In genomic region chr2:50863856-50864255, GRCh38 we compare ENCODE assay signal across 18 cellular contexts.
DNase-seq lines count a peak whose midpoint lies in the region; ATAC-seq and TF ChIP-seq lines count a peak whose summit lies in the region.
"Had no signal": no experiment of that assay in that cellular context is flagged by ENCODE, and none has a peak within 500 bp of the region (broad histone marks: within the 10 kb centered on the region; RNA-seq: fewer than 3 reads in every experiment).

No MANE protein-coding gene starts in this region.

- H3K79me2 ChIP-seq in SU-DHL-6 (ENCODE audit: insufficient read depth, low read length) = no peaks in the 10 kb centered on the region

- peak overlapping the region; percentile 47 for H3K4me2 ChIP-seq in SU-DHL-6 (ENCODE audit: low read depth, low read length, poor library complexity, severe bottlenecking)

- H3F3A ChIP-seq in SU-DHL-6 (ENCODE audit: insufficient read depth) = no peaks in the 10 kb centered on the region

- no peak for TF ChIP-seq CTCF in SU-DHL-6 (IDR thresholded peaks at IDR 0.05; ENCODE audit: insufficient read depth, low read length, poor library complexity, severe bottlenecking)
- TF ChIP-seq CTCF in foreskin fibroblast (IDR thresholded peaks at IDR 0.05; ENCODE audit: low read depth, low read length) = no peak

- in situ Hi-C loops in HAP-1 (cut with MboI; ENCODE audit: low sequenced_read_pairs) = no loop called here

- H3K4me3 ChIP-seq in HAP-1 (no peak overlapping the region), SU-DHL-6 (ENCODE audit: insufficient read depth, low read length, poor library complexity, severe bottlenecking) (no peak overlapping the region), foreskin fibroblast (ENCODE audit: low read depth in 1 of 2, low read length in 2 of 2) (no peak overlapping the region)
- H3K4me3 ChIP-seq: SK-N-MC had no signal

- H3K36me3 ChIP-seq in HAP-1 (replicated peaks) = no peaks in the 10 kb centered on the region
- H3K36me3 ChIP-seq in SU-DHL-6 (ENCODE audit: low read length) = no peaks in the 10 kb centered on the region
- H3K36me3 ChIP-seq: brain microvascular endothelial cell had no signal

- H3K9ac ChIP-seq in SU-DHL-6 (ENCODE audit: low read length) = peak overlapping the region; percentile 27; the same call in 1 of the 2 replicates

- ATAC-seq in GM21717 (IDR thresholded peaks at IDR 0.05; ENCODE audit: unreplicated experiment) = no peak
- ATAC-seq: activated T-cell treated with anti-CD3 and anti-CD28 coated beads, Interleukin-2, amount 50 U/mL, for 4 hours; left cardiac atrium; T-helper 17 cell had no signal

- no peaks in the 10 kb centered on the region for H3K9me3 ChIP-seq in HAP-1
- H3K9me3 ChIP-seq in SU-DHL-6 (ENCODE audit: insufficient read depth, low read length) = no peaks in the 10 kb centered on the region

- H3K4me1 ChIP-seq in HAP-1 = peaks cover 14% of the 10 kb centered on the region

- H3K27me3 ChIP-seq in HAP-1 (ENCODE audit: low read depth) (no peaks in the 10 kb centered on the region), SU-DHL-6 (ENCODE audit: low read length) (no peaks in the 10 kb centered on the region)
- H3K27me3 ChIP-seq: brain microvascular endothelial cell had no signal

- H4K20me1 ChIP-seq in SU-DHL-6 (ENCODE audit: low read depth, low read length) = no peaks in the 10 kb centered on the region

- peak overlapping the region; percentile 43 for H2AFZ ChIP-seq in SU-DHL-6 (ENCODE audit: low read depth, low read length, severe bottlenecking)

- H3K27ac ChIP-seq in SU-DHL-6 (ENCODE audit: low read depth, low read length) = no peak overlapping the region
- H3K27ac ChIP-seq: brain microvascular endothelial cell, epithelial cell of prostate, SK-N-MC, VCaP had no signal

- no peaks in the 10 kb centered on the region for H3K9me2 ChIP-seq in SU-DHL-6 (replicated peaks; ENCODE audit: insufficient read depth, low read length)

- DNase-seq in DMS53 treated with DMSO at 0.1 percent for 48 hours (lab: John Stamatoyannopoulos, UW; ENCODE audit: unreplicated experiment) (peak; percentile 17), HAP-1 (ENCODE audit: low spot score in 2 of 2) (peak; percentile 17 to 56), NCI-H345 (lab: John Stamatoyannopoulos, UW) (peak; percentile 25), foreskin fibroblast (no peak)
- DNase-seq in stimulated activated naive CD4-positive, alpha-beta T cell treated with Interleukin-2 at 50 U/mL for 16 hours (lab: John Stamatoyannopoulos, UW) = no peak
- DNase-seq: activated CD4-positive, alpha-beta T cell treated with anti-CD3 and anti-CD28 coated beads, Interleukin-2, amount 10 ng/mL, durations not matched to agents 24 days and 14 days; activated naive CD4-positive, alpha-beta T cell; activated T-cell treated with anti-CD3 and anti-CD28 coated beads, Interleukin-2, amount 50 U/mL, for 4 hours; brain microvascular endothelial cell; left cardiac atrium; mesenchymal stem cell; T-helper 17 cell; trophoblast cell had no signal

Comparison
In these comparisons a context has a peak if more than half of its experiments do, and no peak if none do; other contexts are left out.
1. DNase-seq: peak in DMS53 treated with DMSO at 0.1 percent for 48 hours (single experiment), HAP-1 (2 of 2) and NCI-H345 (single experiment); none in foreskin fibroblast (0 of 2) and stimulated activated naive CD4-positive, alpha-beta T cell treated with Interleukin-2 at 50 U/mL for 16 hours (single experiment).